ENCODE assay signal across 1 cellular context in the genomic region with DNA sequence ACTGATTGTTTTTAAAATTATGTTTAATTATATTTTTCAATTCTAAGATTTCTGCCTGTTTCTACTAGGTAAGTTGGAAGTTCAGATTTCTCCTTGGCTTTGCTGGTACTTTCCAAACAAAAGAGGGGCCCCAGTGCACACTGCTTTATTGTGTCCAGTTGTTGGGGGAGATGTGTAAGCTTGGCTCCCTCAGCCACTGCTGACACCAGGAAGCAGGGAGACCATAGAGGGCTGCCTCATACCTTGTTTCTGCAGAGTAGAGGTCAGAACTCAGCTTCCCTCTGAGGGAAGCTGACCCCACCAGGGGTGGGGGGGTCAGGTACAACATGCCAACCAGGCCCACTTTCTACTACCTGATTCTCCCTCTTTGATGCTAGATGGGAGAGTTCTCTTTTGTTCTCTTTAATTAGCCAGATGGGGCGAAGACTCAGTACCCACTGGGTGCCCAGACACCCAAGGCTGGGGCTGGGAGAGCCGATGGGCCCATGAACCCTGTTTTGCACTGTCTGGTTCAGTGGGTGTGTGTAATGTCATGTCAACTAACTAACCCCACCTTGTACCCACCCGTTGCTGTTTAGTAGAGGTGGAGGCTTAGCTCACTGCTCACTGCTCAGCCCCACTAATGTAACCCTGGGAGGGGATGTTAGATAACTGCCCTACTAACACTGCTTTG.
TF ChIP-seq lines count a peak whose summit lies in the region.

No MANE protein-coding gene starts in this region.

TF ChIP-seq in HepG2, 621 proteins besides CTCF, POLR2A, EP300 and RAD21 (continued from another document):
- no peak for TF ChIP-seq FOXP1 (IDR thresholded peaks at IDR 0.05)
- TF ChIP-seq FOXP1 (CRISPR knock-in tag; IDR thresholded peaks at IDR 0.05): 0 out of 2 replicates have a peak, but pooled peaks have one; percentile 19
- TF ChIP-seq TARDBP (CRISPR knock-in tag; IDR thresholded peaks at IDR 0.05): peak; percentile 49; the same call in 1 of the 2 replicates
- no peak for TF ChIP-seq SRSF1 (optimal IDR thresholded peaks at IDR 0.05; ENCODE audit: low read depth, low read length)
- no peak for TF ChIP-seq PHF8 (CRISPR knock-in tag; IDR thresholded peaks at IDR 0.05)
